ENCODE assay signal across 22 cellular contexts in genomic region chr11:33552756-33553155, GRCh38.
"Had no signal": no experiment of that assay in that cellular context is flagged by ENCODE, and none has a peak within 500 bp of the region (broad histone marks: within the 10 kb centered on the region; RNA-seq: fewer than 3 reads in every experiment).

No MANE protein-coding gene starts in this region.

- H3K9me3 Mint-ChIP-seq: activated CD4-positive, alpha-beta memory T cell treated with anti-CD3 and anti-CD28 coated beads for 36 hours; activated naive CD8-positive, alpha-beta T cell treated with anti-CD3 and anti-CD28 coated beads for 36 hours; dendritic cell treated with granulocyte-macrophage colony-stimulating factor and Interleukin-4, amounts not matched to agents 40 ng/mL and 50 ng/mL, for 4 days; effector memory CD8-positive, alpha-beta T cell; nephron; stimulated activated memory B cell treated with anti-CD40 and anti-IgM and Interleukin-4, amounts not matched to agents 10 μg/mL and 1 μg/mL and 100 μg/mL, for 72 hours had no signal

- H3K27ac Mint-ChIP-seq: activated B cell treated with CpG ODN at 0.5 μM for 24 hours; activated CD4-positive, alpha-beta memory T cell treated with anti-CD3 and anti-CD28 coated beads for 36 hours; activated CD8-positive, alpha-beta memory T cell treated with anti-CD3 and anti-CD28 coated beads, Interleukin-2, amount 10 ng/mL, durations not matched to agents 7 days and 5 days; activated naive CD8-positive, alpha-beta T cell treated with anti-CD3 and anti-CD28 coated beads for 36 hours; dendritic cell treated with granulocyte-macrophage colony-stimulating factor and Interleukin-4, amounts not matched to agents 40 ng/mL and 50 ng/mL, for 4 days; effector memory CD8-positive, alpha-beta T cell; nephron; stimulated activated memory B cell treated with anti-CD40 and anti-IgM and Interleukin-4, amounts not matched to agents 10 μg/mL and 1 μg/mL and 100 μg/mL, for 72 hours had no signal

- ATAC-seq: activated CD8-positive, alpha-beta memory T cell treated with anti-CD3 and anti-CD28 coated beads, Interleukin-2, amount 10 ng/mL, durations not matched to agents 7 days and 5 days; effector memory CD8-positive, alpha-beta T cell; left lobe of liver; stimulated activated memory B cell treated with anti-CD40 and anti-IgM and Interleukin-4, amounts not matched to agents 10 μg/mL and 1 μg/mL and 100 μg/mL, for 72 hours had no signal

- H3K4me1 Mint-ChIP-seq: activated B cell treated with CpG ODN at 0.5 μM for 24 hours; activated CD8-positive, alpha-beta memory T cell treated with anti-CD3 and anti-CD28 coated beads, Interleukin-2, amount 10 ng/mL, durations not matched to agents 7 days and 5 days; activated naive CD8-positive, alpha-beta T cell treated with anti-CD3 and anti-CD28 coated beads for 36 hours; nephron; stimulated activated memory B cell treated with anti-CD40 and anti-IgM and Interleukin-4, amounts not matched to agents 10 μg/mL and 1 μg/mL and 100 μg/mL, for 72 hours had no signal

- H3K4me3 Mint-ChIP-seq: activated B cell treated with CpG ODN at 0.5 μM for 24 hours; activated CD4-positive, alpha-beta memory T cell treated with anti-CD3 and anti-CD28 coated beads for 36 hours; activated CD8-positive, alpha-beta memory T cell treated with anti-CD3 and anti-CD28 coated beads, Interleukin-2, amount 10 ng/mL, durations not matched to agents 7 days and 5 days; activated naive CD8-positive, alpha-beta T cell treated with anti-CD3 and anti-CD28 coated beads for 36 hours; dendritic cell treated with granulocyte-macrophage colony-stimulating factor and Interleukin-4, amounts not matched to agents 40 ng/mL and 50 ng/mL, for 4 days; effector memory CD8-positive, alpha-beta T cell; nephron; stimulated activated memory B cell treated with anti-CD40 and anti-IgM and Interleukin-4, amounts not matched to agents 10 μg/mL and 1 μg/mL and 100 μg/mL, for 72 hours had no signal

- DNase-seq: activated B cell treated with CpG ODN at 0.5 μM for 24 hours; activated CD4-positive, alpha-beta memory T cell treated with anti-CD3 and anti-CD28 coated beads for 36 hours; activated CD4-positive, alpha-beta T cell treated with anti-CD3 and anti-CD28 coated beads for 4 hours; activated CD8-positive, alpha-beta memory T cell treated with anti-CD3 and anti-CD28 coated beads, Interleukin-2, amount 10 ng/mL, durations not matched to agents 7 days and 5 days; activated naive CD4-positive, alpha-beta T cell; activated naive CD8-positive, alpha-beta T cell treated with anti-CD3 and anti-CD28 coated beads for 36 hours; amniotic stem cell; brain microvascular endothelial cell; effector memory CD8-positive, alpha-beta T cell; foreskin melanocyte; midbrain; retina; spleen; stimulated activated CD4-positive, alpha-beta T cell treated with anti-CD3 and anti-CD28 coated beads, Interleukin-4, amount 100 ng/mL, for 4 hours; upper lobe of left lung had no signal

- H3K27ac ChIP-seq: brain microvascular endothelial cell, epithelial cell of prostate, spleen, thoracic aorta, upper lobe of left lung had no signal

- H3K36me3 Mint-ChIP-seq: activated CD4-positive, alpha-beta memory T cell treated with anti-CD3 and anti-CD28 coated beads for 36 hours; activated CD8-positive, alpha-beta memory T cell treated with anti-CD3 and anti-CD28 coated beads, Interleukin-2, amount 10 ng/mL, durations not matched to agents 7 days and 5 days; activated naive CD8-positive, alpha-beta T cell treated with anti-CD3 and anti-CD28 coated beads for 36 hours; stimulated activated memory B cell treated with anti-CD40 and anti-IgM and Interleukin-4, amounts not matched to agents 10 μg/mL and 1 μg/mL and 100 μg/mL, for 72 hours had no signal

- H3K4me3 ChIP-seq: lung, spleen, thoracic aorta, upper lobe of left lung had no signal
